In genomic region chr7:100016209-100016901, GRCh38 we compare ENCODE assay signal across 8 cellular contexts. TPM values are rescaled to one million over a fixed set of nuclear protein-coding genes. Genes with fewer than 3 reads are reported as not detected.
DNase-seq lines count a peak whose midpoint lies in the region; ATAC-seq and TF ChIP-seq lines count a peak whose summit lies in the region.

No MANE protein-coding gene starts in this region.

- no peaks in the 10 kb centered on the region for H3K9me3 Mint-ChIP-seq in central memory CD8-positive, alpha-beta T cell

- peaks cover 32% of the 10 kb centered on the region for H3K4me1 Mint-ChIP-seq in central memory CD8-positive, alpha-beta T cell

- peak overlapping the region; percentile 88 for H3K4me2 ChIP-seq in BLaER1

- no peaks in the 10 kb centered on the region for H3K9me3 ChIP-seq in BLaER1
- H3K9me3 ChIP-seq in KOPT-K1 (ENCODE audit: insufficient read depth, low read length, poor library complexity, severe bottlenecking), result no peaks in the 10 kb centered on the region
- no peaks in the 10 kb centered on the region for H3K9me3 ChIP-seq in lower lobe of right lung
- H3K9me3 ChIP-seq in thymus (ENCODE audit: control insufficient read depth), result no peaks in the 10 kb centered on the region

- peak overlapping the region; percentile 84 for H3K4me3 Mint-ChIP-seq in central memory CD8-positive, alpha-beta T cell

- peaks cover 23% of the 10 kb centered on the region for H3K4me1 ChIP-seq in BLaER1
- peaks cover 38% of the 10 kb centered on the region for H3K4me1 ChIP-seq in lower lobe of right lung
- H3K4me1 ChIP-seq in thymus (ENCODE audit: control insufficient read depth, insufficient read depth, low read length), result peaks cover 3% of the 10 kb centered on the region

- H3K27ac Mint-ChIP-seq in central memory CD8-positive, alpha-beta T cell (ENCODE audit: low read depth), result peak overlapping the region; percentile 91

- ATAC-seq in central memory CD8-positive, alpha-beta T cell (replicated peaks; ENCODE audit: extremely low read depth, poor library complexity, severe bottlenecking), result no peak
- no peak for ATAC-seq in lower lobe of right lung

- H3K4me3 ChIP-seq in BLaER1, result peak overlapping the region; percentile 100
- peak overlapping the region; percentile 91 for H3K4me3 ChIP-seq in lower lobe of right lung
- H3K4me3 ChIP-seq in thymus (ENCODE audit: low read length), result peak overlapping the region; percentile 80

- H3K36me3 ChIP-seq in BLaER1, result peaks cover 36% of the 10 kb centered on the region
- peaks cover 28% of the 10 kb centered on the region for H3K36me3 ChIP-seq in KOPT-K1 (ENCODE audit: insufficient read depth, low read length)
- peaks cover 11% of the 10 kb centered on the region for H3K36me3 ChIP-seq in lower lobe of right lung
- H3K36me3 ChIP-seq in thymus (ENCODE audit: control insufficient read depth, insufficient read depth), result peaks cover 4% of the 10 kb centered on the region

- TF ChIP-seq CTCF in lower lobe of right lung (IDR thresholded peaks at IDR 0.05), result no peak

- H3K9ac ChIP-seq in BLaER1, result peak overlapping the region; percentile 100

- no peaks in the 10 kb centered on the region for H3K27me3 ChIP-seq in BLaER1
- no peaks in the 10 kb centered on the region for H3K27me3 ChIP-seq in lower lobe of right lung (ENCODE audit: low read depth)
- no peaks in the 10 kb centered on the region for H3K27me3 ChIP-seq in thymus (ENCODE audit: control insufficient read depth, insufficient read depth)

- peak overlapping the region; percentile 98 for H3K27ac ChIP-seq in BLaER1
- peak overlapping the region; percentile 73 for H3K27ac ChIP-seq in KOPT-K1 (ENCODE audit: low read depth, low read length, poor library complexity, severe bottlenecking)
- H3K27ac ChIP-seq in lower lobe of right lung, result peak overlapping the region; percentile 99
- H3K27ac ChIP-seq in thymus (ENCODE audit: low read depth), result no peak overlapping the region

- intact Hi-C loops in lower lobe of right lung (cut with DNase I), result no loop called here

- peaks cover 4% of the 10 kb centered on the region for H3K27me3 Mint-ChIP-seq in central memory CD8-positive, alpha-beta T cell

- peaks cover 16% of the 10 kb centered on the region for H3K36me3 Mint-ChIP-seq in central memory CD8-positive, alpha-beta T cell (ENCODE audit: insufficient read depth)

- no peak for DNase-seq in central memory CD8-positive, alpha-beta T cell (ENCODE audit: low spot score in 2 of 2)
- no peak for DNase-seq in lower lobe of right lung
- no peak for DNase-seq in iPS-NIHi11 (ENCODE audit: low spot score)
- no peak for DNase-seq in HUDEP-2 (lab: John Stamatoyannopoulos, UW; ENCODE audit: unreplicated experiment in 76 of 76)
- no peak for DNase-seq in H4 (ENCODE audit: low spot score)

- peaks cover 56% of the 10 kb centered on the region for H4K20me1 ChIP-seq in BLaER1

- 42% methylated on average over 12 of the region's 12 CpGs for WGBS in thymus

RNA-seq across cellular contexts. Expression of gene ZKSCAN1, which starts 1.0 kb away (rescaled TPM):
- total RNA-seq in lower lobe of right lung, result 59.6 TPM
- polyA plus RNA-seq in thymus, result 17.8 TPM
- total RNA-seq in H4 (2014; rRNA removed; shearing (Covaris generic)), result 9.1 and 12.2 TPM in 2 replicates

RNA-seq across cellular contexts. Expression of gene ZSCAN21, which starts 33.2 kb away (rescaled TPM):
- 8.4 TPM for total RNA-seq in lower lobe of right lung
- polyA plus RNA-seq in thymus, result 8.3 TPM
- total RNA-seq in H4 (2014; rRNA removed; shearing (Covaris generic)), result 11.7 and 17.4 TPM in 2 replicates

RNA-seq across cellular contexts. Expression of gene AZGP1, which starts 40.5 kb away (rescaled TPM):
- total RNA-seq in lower lobe of right lung, result 31.8 TPM
- 4.7 TPM for polyA plus RNA-seq in thymus
- total RNA-seq in H4 (2014; rRNA removed; shearing (Covaris generic)), result 1.3 and 3.5 TPM in 2 replicates
